In the genomic region with DNA sequence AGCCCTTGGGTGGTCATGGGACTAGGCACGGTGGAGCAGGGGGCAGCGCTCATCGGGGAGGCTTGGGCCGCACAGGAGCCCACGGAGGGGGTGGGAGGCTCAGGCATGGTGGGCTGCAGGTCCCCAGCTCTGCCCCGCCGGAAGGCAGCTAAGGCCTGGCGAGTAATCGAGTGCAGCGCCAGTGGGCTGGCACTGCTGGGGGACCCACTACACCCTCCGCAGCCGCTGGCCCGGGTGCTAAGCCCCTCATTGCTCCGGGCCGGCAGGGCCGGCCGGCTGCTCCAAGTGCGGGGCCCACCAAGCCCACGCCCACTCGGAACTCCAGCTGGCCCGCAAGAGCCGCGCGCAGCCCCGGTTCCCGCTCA, we compare ENCODE assay signal across 6 cellular contexts. TPM values are rescaled to one million over a fixed set of nuclear protein-coding genes. Genes with fewer than 3 reads are reported as not detected.
DNase-seq lines count a peak whose midpoint lies in the region; ATAC-seq and TF ChIP-seq lines count a peak whose summit lies in the region.
"Not testable (repeated sequence)": the region's sequence is repeated elsewhere in the genome, so short reads cannot be mapped to it uniquely, and the experiment has no call there.
"Had no signal": no experiment of that assay in that cellular context is flagged by ENCODE, and none has a peak within 500 bp of the region (broad histone marks: within the 10 kb centered on the region; RNA-seq: fewer than 3 reads in every experiment).

No MANE protein-coding gene starts in this region.

- not testable (repeated sequence) for H3K9ac ChIP-seq in mesenchymal stem cell (ENCODE audit: low read length); neuronal stem cell (ENCODE audit: low read depth, low read length, poor library complexity)

- peaks cover 32% of the 10 kb centered on the region for H3K4me1 Mint-ChIP-seq in CD4-positive, alpha-beta T cell (ENCODE audit: low read depth)
- peaks cover 46% of the 10 kb centered on the region for H3K4me1 Mint-ChIP-seq in activated CD4-positive, alpha-beta T cell treated with anti-CD3 and anti-CD28 coated beads, Interleukin-2, amount 10 ng/mL, durations not matched to agents 7 days and 5 days

- peak overlapping the region; percentile 7 for H4K91ac ChIP-seq in mesenchymal stem cell (ENCODE audit: low read length)
- not testable (repeated sequence) for H4K91ac ChIP-seq in neuronal stem cell (ENCODE audit: low read depth, low read length, poor library complexity)

- CTCF ChIA-PET in CD4-positive, alpha-beta T cell (lab: Charles Lee): interaction anchor here (1.2 to 1.6 kb wide), 3 partner anchors 11 to 103 kb away, joined by 3 to 4 read pairs (median 4); no protein-coding TSS in a partner anchor
- CTCF ChIA-PET in activated CD4-positive, alpha-beta T cell treated with anti-CD3 and anti-CD28 coated beads, Interleukin-2, amount 10 ng/mL, durations not matched to agents 7 days and 5 days (lab: Charles Lee): interaction anchor here (1.2 to 8.5 kb wide), 3 partner anchors 16 to 46 kb away, joined by 5 to 67 read pairs (median 8); partner anchors contain the start of gene HES4

- H3K23ac ChIP-seq in mesenchymal stem cell (ENCODE audit: low read length in 2 of 2); neuronal stem cell (ENCODE audit: low read depth, low read length, poor library complexity): not testable (repeated sequence)

- H3K4me1 ChIP-seq in right cardiac atrium (ENCODE audit: control insufficient read depth, insufficient read depth, low read length): not testable (repeated sequence)
- H3K4me1 ChIP-seq in mesenchymal stem cell (ENCODE audit: control insufficient read depth, insufficient read depth, low read depth, low read length): peaks cover 42% of the 10 kb centered on the region
- peaks cover 24 to 25% of the 10 kb centered on the region in 2 donors for H3K4me1 ChIP-seq in neuronal stem cell (ENCODE audit: control insufficient read depth in 2 of 2, insufficient read depth in 1 of 2, low read depth in 1 of 2, low read length in 2 of 2)

- H3K27ac ChIP-seq in CD4-positive, alpha-beta T cell (ENCODE audit: low read depth, low read length); right cardiac atrium (ENCODE audit: low read length); mesenchymal stem cell (ENCODE audit: low read length, poor library complexity, severe bottlenecking); neuronal stem cell (replicated peaks; ENCODE audit: low read length): not testable (repeated sequence)

- not testable (repeated sequence) for H3K18ac ChIP-seq in mesenchymal stem cell (ENCODE audit: low read depth in 1 of 2, low read length in 2 of 2)
- peak overlapping the region; percentile 57 for H3K18ac ChIP-seq in neuronal stem cell (ENCODE audit: low read length)

- H3K9me3 Mint-ChIP-seq in CD4-positive, alpha-beta T cell; activated CD4-positive, alpha-beta T cell treated with anti-CD3 and anti-CD28 coated beads, Interleukin-2, amount 10 ng/mL, durations not matched to agents 7 days and 5 days: not testable (repeated sequence)

- not testable (repeated sequence) for H4K8ac ChIP-seq in mesenchymal stem cell (ENCODE audit: low read length); neuronal stem cell (ENCODE audit: low read depth, low read length)

- not testable (repeated sequence) for H3K14ac ChIP-seq in mesenchymal stem cell (ENCODE audit: low read length in 2 of 2); neuronal stem cell (ENCODE audit: low read length)

- 92% methylated on average over 26 of the region's 26 CpGs for WGBS in right cardiac atrium
- 97% methylated on average over 16 of the region's 26 CpGs for WGBS in mesenchymal stem cell
- WGBS in neuronal stem cell (ENCODE audit: extremely low coverage in 2 of 2, insufficient read length in 2 of 2, insufficient replicate concordance in 1 of 2), 2 donors: no CpG with 5 or more reads among the region's 26 CpGs

- H2AFZ ChIP-seq in mesenchymal stem cell (ENCODE audit: low read depth, low read length); neuronal stem cell (ENCODE audit: low read length): not testable (repeated sequence)

- not testable (repeated sequence) for H2BK15ac ChIP-seq in mesenchymal stem cell (ENCODE audit: low read depth, poor library complexity, severe bottlenecking); neuronal stem cell (ENCODE audit: low read length)

- peak overlapping the region; percentile 70 for H3K4me3 Mint-ChIP-seq in CD4-positive, alpha-beta T cell
- peak overlapping the region; percentile 34 for H3K4me3 Mint-ChIP-seq in activated CD4-positive, alpha-beta T cell treated with anti-CD3 and anti-CD28 coated beads, Interleukin-2, amount 10 ng/mL, durations not matched to agents 7 days and 5 days

- peaks cover 18% of the 10 kb centered on the region for H3K79me1 ChIP-seq in mesenchymal stem cell (replicated peaks; ENCODE audit: low read length, poor library complexity, severe bottlenecking)
- H3K79me1 ChIP-seq in neuronal stem cell (ENCODE audit: low read depth, low read length): peaks cover 23% of the 10 kb centered on the region

- DNase-seq in CD4-positive, alpha-beta T cell; activated CD4-positive, alpha-beta T cell treated with anti-CD3 and anti-CD28 coated beads, Interleukin-2, amount 10 ng/mL, durations not matched to agents 7 days and 5 days; mesenchymal stem cell; neuronal stem cell (ENCODE audit: low spot score): not testable (repeated sequence)
- DNase-seq in right cardiac atrium: peak; percentile 17 to 66 (median 57)

- not testable (repeated sequence) for H3K4me2 ChIP-seq in mesenchymal stem cell (ENCODE audit: low read length, poor library complexity, severe bottlenecking); neuronal stem cell (ENCODE audit: insufficient read depth, low read length, poor library complexity, severe bottlenecking)

- H2BK120ac ChIP-seq in mesenchymal stem cell (ENCODE audit: low read depth, low read length); neuronal stem cell (ENCODE audit: low read depth, low read length): not testable (repeated sequence)

- intact Hi-C loops in CD4-positive, alpha-beta T cell (cut with DNase I, micrococcal nuclease): loop anchor here in 1 of 2 experiments (2.0 kb wide), 1 partner anchor 50 kb away; no protein-coding TSS in a partner anchor
- intact Hi-C loops in right cardiac atrium (cut with DNase I): not testable (repeated sequence)

- not testable (repeated sequence) for H3K27me3 Mint-ChIP-seq in CD4-positive, alpha-beta T cell
- peaks cover 14% of the 10 kb centered on the region for H3K27me3 Mint-ChIP-seq in activated CD4-positive, alpha-beta T cell treated with anti-CD3 and anti-CD28 coated beads, Interleukin-2, amount 10 ng/mL, durations not matched to agents 7 days and 5 days

- H3K36me3 ChIP-seq in mesenchymal stem cell (ENCODE audit: control insufficient read depth in 1 of 2, insufficient read depth in 2 of 2, low read depth in 1 of 2, low read length in 2 of 2): peaks cover 0 to 23% of the 10 kb centered on the region in 2 experiments
- peaks cover 0 to 15% of the 10 kb centered on the region in 2 donors for H3K36me3 ChIP-seq in neuronal stem cell (replicated peaks in 1 of 2; ENCODE audit: control insufficient read depth in 2 of 2, insufficient read depth in 2 of 2, low read length in 2 of 2)

- POLR2A ChIA-PET in CD4-positive, alpha-beta T cell (lab: Charles Lee): interaction anchor here (2.1 kb wide), 1 partner anchor 16 kb away, joined by 11 read pairs; no protein-coding TSS in a partner anchor
- POLR2A ChIA-PET in activated CD4-positive, alpha-beta T cell treated with anti-CD3 and anti-CD28 coated beads, Interleukin-2, amount 10 ng/mL, durations not matched to agents 7 days and 5 days (lab: Charles Lee): not testable (repeated sequence)

- H2BK12ac ChIP-seq in mesenchymal stem cell (ENCODE audit: low read length in 2 of 2): not testable (repeated sequence)
- peak overlapping the region; percentile 58 for H2BK12ac ChIP-seq in neuronal stem cell (ENCODE audit: low read length)

- H3K4me3 ChIP-seq in right cardiac atrium (ENCODE audit: low read length); mesenchymal stem cell (ENCODE audit: insufficient read depth in 1 of 2, low read depth in 1 of 2, low read length in 2 of 2); neuronal stem cell (ENCODE audit: low read length in 2 of 2): not testable (repeated sequence)

- H3K27ac Mint-ChIP-seq in CD4-positive, alpha-beta T cell; activated CD4-positive, alpha-beta T cell treated with anti-CD3 and anti-CD28 coated beads, Interleukin-2, amount 10 ng/mL, durations not matched to agents 7 days and 5 days: not testable (repeated sequence)

- not testable (repeated sequence) for H3K9me3 ChIP-seq in CD4-positive, alpha-beta T cell (ENCODE audit: control insufficient read depth, low read length); right cardiac atrium (ENCODE audit: control insufficient read depth, low read length); mesenchymal stem cell (ENCODE audit: control insufficient read depth, low read length); neuronal stem cell (replicated peaks in 1 of 2; ENCODE audit: control insufficient read depth in 2 of 2, insufficient read depth in 1 of 2, low read depth in 1 of 2, low read length in 2 of 2)

- not testable (repeated sequence) for H3K36me3 Mint-ChIP-seq in CD4-positive, alpha-beta T cell (ENCODE audit: low read depth)
- H3K36me3 Mint-ChIP-seq in activated CD4-positive, alpha-beta T cell treated with anti-CD3 and anti-CD28 coated beads, Interleukin-2, amount 10 ng/mL, durations not matched to agents 7 days and 5 days (ENCODE audit: low read depth): peaks cover 37% of the 10 kb centered on the region

- TF ChIP-seq CTCF in CD4-positive, alpha-beta T cell (IDR thresholded peaks at IDR 0.05): not testable (repeated sequence)

- H3K27me3 ChIP-seq in CD4-positive, alpha-beta T cell (ENCODE audit: control insufficient read depth, insufficient read depth, low read length); right cardiac atrium (ENCODE audit: control insufficient read depth, insufficient read depth); mesenchymal stem cell (ENCODE audit: control insufficient read depth in 1 of 2, insufficient read depth in 1 of 2, low read length in 2 of 2); neuronal stem cell (ENCODE audit: control insufficient read depth in 3 of 3, insufficient read depth in 3 of 3, low read depth in 1 of 3, low read length in 3 of 3): not testable (repeated sequence)

- not testable (repeated sequence) for ATAC-seq in CD4-positive, alpha-beta T cell (ENCODE audit: poor library complexity); right cardiac atrium

- H2AK5ac ChIP-seq in mesenchymal stem cell (ENCODE audit: low read length, severe bottlenecking); neuronal stem cell (ENCODE audit: low read depth, low read length): not testable (repeated sequence)

- not testable (repeated sequence) for H2BK5ac ChIP-seq in mesenchymal stem cell (ENCODE audit: low read depth, low read length, poor library complexity, severe bottlenecking)
- H2BK5ac ChIP-seq in neuronal stem cell (ENCODE audit: low read length): peak overlapping the region; percentile 82

- H3K4ac ChIP-seq in mesenchymal stem cell (ENCODE audit: low read depth in 1 of 2, low read length in 2 of 2); neuronal stem cell (ENCODE audit: low read length): not testable (repeated sequence)

RNA-seq across cellular contexts. Expression of gene AGRN, which starts 1.6 kb away (rescaled TPM):
- 1 to 10 TPM; 1.5 to 2.0 TPM for total RNA-seq in CD4-positive, alpha-beta T cell
- total RNA-seq in activated CD4-positive, alpha-beta T cell treated with anti-CD3 and anti-CD28 coated beads, Interleukin-2, amount 10 ng/mL, durations not matched to agents 7 days and 5 days: 1 to 10 TPM; 7.4 to 8.3 TPM
- total RNA-seq in right cardiac atrium: 10 to 100 TPM; 17.1 to 26.4 (median 21.4) TPM
- polyA plus RNA-seq in right cardiac atrium: 12.0 TPM
- 64.9 TPM for polyA plus RNA-seq in mesenchymal stem cell (2013, experiment 1 of 2)
- polyA plus RNA-seq in mesenchymal stem cell (2013, experiment 2 of 2): 62.3 TPM
- 79.8 TPM for polyA plus RNA-seq in neuronal stem cell (2013, experiment 1 of 2)
- 78.9 TPM for polyA plus RNA-seq in neuronal stem cell (2013, experiment 2 of 2)

RNA-seq across cellular contexts. Expression of gene ISG15, which starts 5.0 kb away (rescaled TPM):
- total RNA-seq in CD4-positive, alpha-beta T cell: 10 to 100 TPM; 38.0 to 38.9 TPM
- 100 to 1,000 TPM; 237 to 332 TPM for total RNA-seq in activated CD4-positive, alpha-beta T cell treated with anti-CD3 and anti-CD28 coated beads, Interleukin-2, amount 10 ng/mL, durations not matched to agents 7 days and 5 days
- total RNA-seq in right cardiac atrium: 10 to 100 TPM; 16.1 to 36.4 (median 21.6) TPM
- 65.5 TPM for polyA plus RNA-seq in right cardiac atrium
- polyA plus RNA-seq in mesenchymal stem cell (2013, experiment 1 of 2): 70.3 TPM
- polyA plus RNA-seq in mesenchymal stem cell (2013, experiment 2 of 2): 75.0 TPM
- polyA plus RNA-seq in neuronal stem cell (2013, experiment 1 of 2): 44.0 TPM
- polyA plus RNA-seq in neuronal stem cell (2013, experiment 2 of 2): 44.5 TPM

RNA-seq across cellular contexts. Expression of gene HES4, which starts 18.4 kb away (rescaled TPM):
- total RNA-seq in CD4-positive, alpha-beta T cell: 10 to 100 TPM; 29.0 to 30.9 TPM
- under 1 TPM; 0.42 to 0.46 TPM for total RNA-seq in activated CD4-positive, alpha-beta T cell treated with anti-CD3 and anti-CD28 coated beads, Interleukin-2, amount 10 ng/mL, durations not matched to agents 7 days and 5 days
- 10 to 100 TPM; 37.3 to 62.5 (median 38.6) TPM for total RNA-seq in right cardiac atrium
- polyA plus RNA-seq in right cardiac atrium: 25.7 TPM
- 28.5 TPM for polyA plus RNA-seq in mesenchymal stem cell (2013, experiment 1 of 2)
- polyA plus RNA-seq in mesenchymal stem cell (2013, experiment 2 of 2): 25.8 TPM
- polyA plus RNA-seq in neuronal stem cell (2013, experiment 1 of 2): 312 TPM
- 285 TPM for polyA plus RNA-seq in neuronal stem cell (2013, experiment 2 of 2)

RNA-seq across cellular contexts. Expression of gene PERM1, which starts 36.4 kb away (rescaled TPM):
- total RNA-seq in CD4-positive, alpha-beta T cell: not detected
- total RNA-seq in activated CD4-positive, alpha-beta T cell treated with anti-CD3 and anti-CD28 coated beads, Interleukin-2, amount 10 ng/mL, durations not matched to agents 7 days and 5 days: not detected
- total RNA-seq in right cardiac atrium: 10 to 100 TPM; 44.4 to 78.0 (median 57.4) TPM
- polyA plus RNA-seq in right cardiac atrium: 112 TPM
- polyA plus RNA-seq in mesenchymal stem cell (2013, experiment 1 of 2): not detected
- not detected for polyA plus RNA-seq in mesenchymal stem cell (2013, experiment 2 of 2)
- polyA plus RNA-seq in neuronal stem cell (2013, experiment 1 of 2): not detected
- polyA plus RNA-seq in neuronal stem cell (2013, experiment 2 of 2): 0.01 TPM
- polyA plus RNA-seq: BJ had no signal

RNA-seq across cellular contexts. Expression of gene PLEKHN1, which starts 52.0 kb away (rescaled TPM):
- under 1 TPM; 0.69 to 0.95 TPM for total RNA-seq in CD4-positive, alpha-beta T cell
- 1 to 10 TPM; 3.2 TPM for total RNA-seq in activated CD4-positive, alpha-beta T cell treated with anti-CD3 and anti-CD28 coated beads, Interleukin-2, amount 10 ng/mL, durations not matched to agents 7 days and 5 days
- under 1 TPM in 1 of 4 donors, not detected in 3; 0.41 TPM for total RNA-seq in right cardiac atrium
- 0.14 TPM for polyA plus RNA-seq in right cardiac atrium
- 0.75 TPM for polyA plus RNA-seq in mesenchymal stem cell (2013, experiment 1 of 2)
- 0.60 TPM for polyA plus RNA-seq in mesenchymal stem cell (2013, experiment 2 of 2)
- polyA plus RNA-seq in neuronal stem cell (2013, experiment 1 of 2): 0.07 TPM
- polyA plus RNA-seq in neuronal stem cell (2013, experiment 2 of 2): 0.03 TPM

Comparison
In these comparisons a context has a peak if more than half of its experiments do, and no peak if none do; other contexts are left out.
1. RNA of gene ISG15, which starts 5.0 kb away (total RNA-seq): 237 to 332 TPM in activated CD4-positive, alpha-beta T cell treated with anti-CD3 and anti-CD28 coated beads, Interleukin-2, amount 10 ng/mL, durations not matched to agents 7 days and 5 days; 38.0 to 38.9 TPM in CD4-positive, alpha-beta T cell and 16.1 to 36.4 TPM in right cardiac atrium; every median in the first group is over 4 times any median in the second.
2. RNA of gene HES4, which starts 18.4 kb away (total RNA-seq): 37.3 to 62.5 TPM in right cardiac atrium and 29.0 to 30.9 TPM in CD4-positive, alpha-beta T cell; 0.42 to 0.46 TPM in activated CD4-positive, alpha-beta T cell treated with anti-CD3 and anti-CD28 coated beads, Interleukin-2, amount 10 ng/mL, durations not matched to agents 7 days and 5 days; every median in the first group is over 10 times any median in the second.